17 cellular contexts compared by ENCODE assay signal in the genomic region with DNA sequence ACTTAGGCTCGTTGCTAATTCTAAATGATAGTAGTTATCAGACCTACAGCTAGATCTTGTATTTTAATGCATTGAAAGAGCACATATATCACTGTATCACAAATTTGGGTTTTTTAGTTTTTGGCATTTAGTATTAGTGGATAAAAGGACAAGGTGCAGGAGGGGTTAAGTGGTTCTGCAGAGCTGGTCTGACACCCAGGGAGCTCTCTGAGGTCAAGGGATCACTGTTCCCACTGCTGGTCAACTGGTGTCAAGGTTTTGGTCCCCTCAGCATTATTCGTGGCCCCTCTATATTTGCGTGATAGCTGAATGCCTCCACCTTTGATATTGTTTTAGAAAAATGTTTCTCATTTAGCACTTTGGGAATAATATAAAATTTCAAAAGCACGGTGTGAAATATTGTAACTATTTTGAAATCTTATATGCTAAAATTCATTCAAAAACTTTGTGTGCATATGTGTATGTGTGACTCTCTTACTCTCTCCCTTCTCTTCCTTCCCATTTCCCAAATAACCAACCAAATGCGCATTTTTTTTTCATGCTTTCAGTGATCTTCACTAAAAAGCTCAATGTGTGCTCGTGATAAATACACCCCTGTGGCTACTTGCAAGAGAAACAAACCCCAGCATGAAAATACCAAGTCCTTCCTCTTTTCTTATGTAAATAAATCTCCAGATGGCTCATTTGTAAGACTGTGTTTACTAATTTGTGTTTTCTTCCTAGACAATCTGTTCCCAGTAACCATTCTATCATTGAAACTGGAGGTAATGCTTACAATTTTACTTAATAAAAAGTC.
"Had no signal": no experiment of that assay in that cellular context is flagged by ENCODE, and none has a peak within 500 bp of the region (broad histone marks: within the 10 kb centered on the region; RNA-seq: fewer than 3 reads in every experiment).

No MANE protein-coding gene starts in this region.

- H3K9me3 ChIP-seq: adrenal gland, esophagus muscularis mucosa, gastroesophageal sphincter, heart left ventricle, left lung, spleen, tibial artery, uterus had no signal

- H3K27ac Mint-ChIP-seq: activated CD4-positive, alpha-beta T cell treated with anti-CD3 and anti-CD28 coated beads for 36 hours; activated naive CD4-positive, alpha-beta T cell treated with anti-CD3 and anti-CD28 coated beads, Interleukin-2, amount 50 U/mL, for 72 hours; mesothelial cell of epicardium; natural killer cell treated with Interleukin-12 subunit alpha and Interleukin-12 subunit beta and Interleukin-15 and Interleukin-18, amount 100 ng/mL, for 72 hours had no signal

- H3K36me3 ChIP-seq: adrenal gland, esophagus muscularis mucosa, gastroesophageal sphincter, heart left ventricle, left lung, spleen, tibial artery, uterus had no signal

- H3K4me3 Mint-ChIP-seq: activated CD4-positive, alpha-beta T cell treated with anti-CD3 and anti-CD28 coated beads for 36 hours; mesothelial cell of epicardium; natural killer cell treated with Interleukin-12 subunit alpha and Interleukin-12 subunit beta and Interleukin-15 and Interleukin-18, amount 100 ng/mL, for 72 hours had no signal

- H3K4me1 ChIP-seq: heart left ventricle, left lung, spleen had no signal

- H3K9me3 Mint-ChIP-seq: mesothelial cell of epicardium; natural killer cell treated with Interleukin-12 subunit alpha and Interleukin-12 subunit beta and Interleukin-15 and Interleukin-18, amount 100 ng/mL, for 72 hours had no signal

- H3K4me3 ChIP-seq: adrenal gland, esophagus muscularis mucosa, gastroesophageal sphincter, heart left ventricle, left lung, spleen, tibial artery, uterus had no signal

- DNase-seq: activated CD4-positive, alpha-beta T cell treated with anti-CD3 and anti-CD28 coated beads for 36 hours; activated CD4-positive, alpha-beta T cell treated with anti-CD3 and anti-CD28 coated beads, Interleukin-2, amount 50 U/mL, for 48 hours; activated gamma-delta T cell treated with Interleukin-2 at 50 U/mL for 16 hours; adrenal gland; effector memory CD4-positive, alpha-beta T cell; heart left ventricle; left lung; nucleus accumbens; spleen; stimulated activated naive CD4-positive, alpha-beta T cell; tibial artery; uterus had no signal

- ATAC-seq: activated CD4-positive, alpha-beta T cell treated with anti-CD3 and anti-CD28 coated beads for 36 hours; activated naive CD4-positive, alpha-beta T cell treated with anti-CD3 and anti-CD28 coated beads, Interleukin-2, amount 50 U/mL, for 72 hours; gastroesophageal sphincter; heart left ventricle; left lung; natural killer cell treated with Interleukin-12 subunit alpha and Interleukin-12 subunit beta and Interleukin-15 and Interleukin-18, amount 100 ng/mL, for 72 hours had no signal

- H3K27me3 ChIP-seq: adrenal gland, esophagus muscularis mucosa, gastroesophageal sphincter, uterus had no signal

- H3K4me1 Mint-ChIP-seq: activated CD4-positive, alpha-beta T cell treated with anti-CD3 and anti-CD28 coated beads for 36 hours had no signal

- H3K36me3 Mint-ChIP-seq: activated naive CD4-positive, alpha-beta T cell treated with anti-CD3 and anti-CD28 coated beads, Interleukin-2, amount 50 U/mL, for 72 hours; mesothelial cell of epicardium; natural killer cell treated with Interleukin-12 subunit alpha and Interleukin-12 subunit beta and Interleukin-15 and Interleukin-18, amount 100 ng/mL, for 72 hours had no signal
